Comparison of ENCODE assay signal across 8 cellular contexts in genomic region chr20:29445050-29445907, GRCh38.
DNase-seq lines count a peak whose midpoint lies in the region; ATAC-seq, FAIRE-seq and TF ChIP-seq lines count a peak whose summit lies in the region.
"Not testable (repeated sequence)": the region's sequence is repeated elsewhere in the genome, so short reads cannot be mapped to it uniquely, and the experiment has no call there.

No MANE protein-coding gene starts in this region.

- CTCF ChIA-PET in AG04449 (lab: Yijun Ruan, JAX): not testable (repeated sequence)

- not testable (repeated sequence) for TF ChIP-seq CTCF in AG04449 (IDR thresholded peaks at IDR 0.05; ENCODE audit: insufficient read depth, low read length, missing control alignments); gastrocnemius medialis (IDR thresholded peaks at IDR 0.05 in 4 of 5, conservative IDR thresholded peaks at IDR 0.05 in 1 of 5)

- DNase-seq in AG04449 (ENCODE audit: low read depth, low spot score) (peak; percentile 12), HTR-8/SVneo (ENCODE audit: insufficient read length, low spot score) (peak; percentile 10), NCI-H82 (lab: John Stamatoyannopoulos, UW) (peak; percentile 97), caudate nucleus (lab: John Stamatoyannopoulos, UW) (peak in 39 of 61 donors; percentile 1 to 96 (median 52)), inferior parietal cortex (ENCODE audit: extremely low spot score) (peak; percentile 25), gastrocnemius medialis (peak; percentile 30 to 85)
- DNase-seq in activated CD4-positive, alpha-beta T cell treated with anti-CD3 and anti-CD28 coated beads for 48 hours: peak; percentile 61

- FAIRE-seq in HTR-8/SVneo (lab: Jason Lieb, UNC): not testable (repeated sequence)

- not testable (repeated sequence) for H3K36me3 ChIP-seq in gastrocnemius medialis

- POLR2A ChIA-PET in AG04449 (lab: Yijun Ruan, JAX): not testable (repeated sequence)

- intact Hi-C loops in gastrocnemius medialis (cut with DNase I; ENCODE audit: low total_unique reads): not testable (repeated sequence)

- ATAC-seq in GM18858 (IDR thresholded peaks at IDR 0.05; ENCODE audit: unreplicated experiment) (peak; percentile 63), gastrocnemius medialis (peak; percentile 87 to 100)

- H3K27me3 ChIP-seq in gastrocnemius medialis: not testable (repeated sequence)

- H3K27ac ChIP-seq in caudate nucleus (ENCODE audit: low read depth, low read length): not testable (repeated sequence)
- peak overlapping the region in 1 of 4 donors; percentile 73 for H3K27ac ChIP-seq in gastrocnemius medialis

- in situ Hi-C loops in gastrocnemius medialis (cut with MboI; ENCODE audit: low sequenced_read_pairs in 4 of 4): not testable (repeated sequence)

- TF ChIP-seq POLR2A in gastrocnemius medialis (IDR thresholded peaks at IDR 0.05): not testable (repeated sequence)

- peak overlapping the region; percentile 36 for H3K4me3 ChIP-seq in AG04449 (ENCODE audit: low read depth, low read length)
- H3K4me3 ChIP-seq in gastrocnemius medialis: peak overlapping the region in 1 of 4 donors; percentile 53

- not testable (repeated sequence) for H3K4me1 ChIP-seq in gastrocnemius medialis

- not testable (repeated sequence) for H3K9me3 ChIP-seq in gastrocnemius medialis

Comparison
In these comparisons a context has a peak if more than half of its experiments do, and no peak if none do; other contexts are left out.
1. DNase-seq: peak in every context shown above with its lines; median percentile 97 in NCI-H82; 61 in activated CD4-positive, alpha-beta T cell treated with anti-CD3 and anti-CD28 coated beads for 48 hours; 58 in gastrocnemius medialis; 52 in caudate nucleus; 25 in inferior parietal cortex; 12 in AG04449; 10 in HTR-8/SVneo.